34 cellular contexts compared by ENCODE assay signal in genomic region chr16:84370723-84371552, GRCh38. TPM values are rescaled to one million over a fixed set of nuclear protein-coding genes. Genes with fewer than 3 reads are reported as not detected.
DNase-seq lines count a peak whose midpoint lies in the region; ATAC-seq, FAIRE-seq and TF ChIP-seq lines count a peak whose summit lies in the region.
"Had no signal": no experiment of that assay in that cellular context is flagged by ENCODE, and none has a peak within 500 bp of the region (broad histone marks: within the 10 kb centered on the region; RNA-seq: fewer than 3 reads in every experiment).

No MANE protein-coding gene starts in this region.

- peak overlapping the region; percentile 65 for H3K4me3 Mint-ChIP-seq in type B pancreatic cell
- H3K4me3 Mint-ChIP-seq: activated CD4-positive, alpha-beta T cell treated with anti-CD3 and anti-CD28 coated beads for 36 hours; activated CD8-positive, alpha-beta T cell treated with anti-CD3 and anti-CD28 coated beads, Interleukin-2, amount 10 ng/mL, durations not matched to agents 7 days and 5 days; CD4-positive, alpha-beta T cell; nephron progenitor cell; stimulated activated naive B cell treated with anti-CD40 and anti-IgM and Interleukin-4, amounts not matched to agents 10 μg/mL and 1 μg/mL and 100 μg/mL, for 72 hours had no signal

- peaks cover 3 to 4% of the 10 kb centered on the region in 2 donors for H3K27me3 ChIP-seq in Peyer's patch
- peaks cover 30% of the 10 kb centered on the region for H3K27me3 ChIP-seq in keratinocyte (ENCODE audit: control insufficient read depth, extremely low read depth, insufficient read depth, low read length)
- H3K27me3 ChIP-seq: ovary had no signal

- no peaks in the 10 kb centered on the region for H4K20me1 ChIP-seq in keratinocyte (ENCODE audit: control insufficient read depth, extremely low read depth, insufficient read depth, low read length)

- no peaks in the 10 kb centered on the region for H3K79me2 ChIP-seq in keratinocyte (ENCODE audit: control insufficient read depth, insufficient read depth, low read length)

- no peak for TF ChIP-seq CTCF in Peyer's patch (IDR thresholded peaks at IDR 0.05)
- no peak for TF ChIP-seq CTCF in keratinocyte (optimal IDR thresholded peaks at IDR 0.05 in 1 of 3, IDR thresholded peaks at IDR 0.05 in 1 of 3, conservative IDR thresholded peaks at IDR 0.05 in 1 of 3; ENCODE audit: extremely low read depth in 1 of 3, insufficient read depth in 2 of 3, low read length in 3 of 3)
- no peak for TF ChIP-seq CTCF in type B pancreatic cell (conservative IDR thresholded peaks at IDR 0.05)

- H3K9me1 ChIP-seq in keratinocyte (ENCODE audit: control insufficient read depth, extremely low read depth, insufficient read depth, low read length), result no peaks in the 10 kb centered on the region

- no peak for TF ChIP-seq POLR2A in Peyer's patch (IDR thresholded peaks at IDR 0.05)

- H3K4me3 ChIP-seq in Peyer's patch, result no peak overlapping the region
- no peak overlapping the region for H3K4me3 ChIP-seq in keratinocyte (ENCODE audit: control insufficient read depth in 2 of 3, extremely low read depth in 1 of 3, insufficient read depth in 2 of 3, low read depth in 1 of 3, low read length in 3 of 3)
- H3K4me3 ChIP-seq: gastrocnemius medialis, lower lobe of right lung, ovary, skin epidermis had no signal

- H3K4me1 Mint-ChIP-seq in type B pancreatic cell (ENCODE audit: unreplicated experiment), result peaks cover 17% of the 10 kb centered on the region

- peak overlapping the region in 3 of 4 donors; percentile 37 to 84 (median 51) for H3K27ac ChIP-seq in Peyer's patch
- H3K27ac ChIP-seq in keratinocyte (ENCODE audit: control insufficient read depth, insufficient read depth, low read length), result no peak overlapping the region
- H3K27ac ChIP-seq: 22Rv1, brain microvascular endothelial cell, gastrocnemius medialis, lower lobe of right lung, ovary had no signal

- no peaks in the 10 kb centered on the region for H3K36me3 Mint-ChIP-seq in type B pancreatic cell
- H3K36me3 Mint-ChIP-seq: stimulated activated naive B cell treated with anti-CD40 and anti-IgM and Interleukin-4, amounts not matched to agents 10 μg/mL and 1 μg/mL and 100 μg/mL, for 72 hours had no signal

- no peaks in the 10 kb centered on the region for H3K9me3 Mint-ChIP-seq in type B pancreatic cell
- H3K9me3 Mint-ChIP-seq: activated T-helper 2 cell treated with anti-CD3 and anti-CD28 coated beads, Interferon-gamma antibody, Interleukin-2, Interleukin-4, amounts not matched to agents 10 μg/mL and 5 μg/mL and 100 μg/mL, durations not matched to agents 14 hours and 24 hours and 36 hours; CD4-positive, alpha-beta T cell; nephron progenitor cell; stimulated activated naive B cell treated with anti-CD40 and anti-IgM and Interleukin-4, amounts not matched to agents 10 μg/mL and 1 μg/mL and 100 μg/mL, for 72 hours had no signal

- peaks cover 0 to 13% (median 0%) of the 10 kb centered on the region in 4 donors for H3K4me1 ChIP-seq in Peyer's patch
- H3K4me1 ChIP-seq in keratinocyte (ENCODE audit: control insufficient read depth, extremely low read depth, insufficient read depth, low read length), result peaks cover 23% of the 10 kb centered on the region
- H3K4me1 ChIP-seq: gastrocnemius medialis, lower lobe of right lung had no signal

- peak overlapping the region; percentile 37 for H3K4me2 ChIP-seq in keratinocyte (ENCODE audit: control insufficient read depth, extremely low read depth, insufficient read depth, low read depth, low read length)

- H3K9ac ChIP-seq in keratinocyte (ENCODE audit: control insufficient read depth, extremely low read depth, insufficient read depth, low read length), result no peak overlapping the region

- FAIRE-seq in keratinocyte (lab: Jason Lieb, UNC), result no peak
- FAIRE-seq: endothelial cell of umbilical vein, G401.6 had no signal

- peaks cover 42% of the 10 kb centered on the region for H3K27me3 Mint-ChIP-seq in type B pancreatic cell

- H3K36me3 ChIP-seq in Peyer's patch, result no peaks in the 10 kb centered on the region
- H3K36me3 ChIP-seq in keratinocyte (ENCODE audit: control insufficient read depth in 2 of 2, extremely low read depth in 1 of 2, insufficient read depth in 2 of 2, low read length in 2 of 2), result no peaks in the 10 kb centered on the region
- H3K36me3 ChIP-seq: brain microvascular endothelial cell, gastrocnemius medialis, lower lobe of right lung, ovary had no signal

- H3K27ac Mint-ChIP-seq in type B pancreatic cell, result peak overlapping the region; percentile 30
- H3K27ac Mint-ChIP-seq: activated CD4-positive, alpha-beta T cell treated with anti-CD3 and anti-CD28 coated beads for 36 hours; activated CD8-positive, alpha-beta T cell treated with anti-CD3 and anti-CD28 coated beads, Interleukin-2, amount 10 ng/mL, durations not matched to agents 7 days and 5 days; activated T-helper 2 cell treated with anti-CD3 and anti-CD28 coated beads, Interferon-gamma antibody, Interleukin-2, Interleukin-4, amounts not matched to agents 10 μg/mL and 5 μg/mL and 100 μg/mL, durations not matched to agents 14 hours and 24 hours and 36 hours; CD4-positive, alpha-beta T cell; nephron progenitor cell had no signal

- no peak overlapping the region for H2AFZ ChIP-seq in keratinocyte (ENCODE audit: control insufficient read depth, low read length)

- dilution Hi-C loops in keratinocyte (cut with MboI; ENCODE audit: extremely low pct_ligation_motif_present, low sequenced_read_pairs), result no loop called here

- H3K9me3 ChIP-seq in Peyer's patch (no peaks in the 10 kb centered on the region), keratinocyte (ENCODE audit: control insufficient read depth, low read depth, low read length) (no peaks in the 10 kb centered on the region)
- H3K9me3 ChIP-seq: gastrocnemius medialis, lower lobe of right lung, ovary had no signal

- peak; percentile 65 for DNase-seq in NCI-H510A treated with DMSO at 0.1 percent for 48 hours (lab: John Stamatoyannopoulos, UW)
- no peak for DNase-seq in NCI-H510A (lab: John Stamatoyannopoulos, UW)
- DNase-seq in Peyer's patch, result no peak
- no peak for DNase-seq in keratinocyte (ENCODE audit: low read depth, low spot score)
- no peak for DNase-seq in type B pancreatic cell (ENCODE audit: extremely low spot score, unreplicated experiment)
- DNase-seq in G401 (ENCODE audit: low spot score), result no peak
- DNase-seq: activated CD4-positive, alpha-beta T cell treated with anti-CD3 and anti-CD28 coated beads for 36 hours; activated CD8-positive, alpha-beta T cell treated with anti-CD3 and anti-CD28 coated beads, Interleukin-2, amount 10 ng/mL, durations not matched to agents 7 days and 5 days; activated naive CD4-positive, alpha-beta T cell treated with anti-CD3 and anti-CD28 coated beads, Interleukin-2, amount 50 U/mL, for 16 hours; brain microvascular endothelial cell; CD4-positive, alpha-beta T cell; cerebellar nuclear complex; DMS 273 treated with DMSO at 0.1 percent for 48 hours; gastrocnemius medialis; kidney glomerular epithelial cell; lower lobe of right lung; NCI-H1092 treated with DMSO at 0.1 percent for 48 hours; NCI-H187 treated with DMSO at 0.1 percent for 48 hours; NCI-H524 treated with DMSO at 0.1 percent for 48 hours; nephron progenitor cell; ovary; Right ventricle myocardium superior; stimulated activated naive B cell treated with anti-CD40 and anti-IgM and Interleukin-4, amounts not matched to agents 10 μg/mL and 1 μg/mL and 100 μg/mL, for 72 hours; T-helper 2 cell had no signal

- ATAC-seq in HG02759 (IDR thresholded peaks at IDR 0.05; ENCODE audit: unreplicated experiment), result no peak
- no peak for ATAC-seq in GM19023 (IDR thresholded peaks at IDR 0.05; ENCODE audit: unreplicated experiment)
- ATAC-seq: activated CD4-positive, alpha-beta T cell treated with anti-CD3 and anti-CD28 coated beads for 36 hours; gastrocnemius medialis; stimulated activated naive B cell treated with anti-CD40 and anti-IgM and Interleukin-4, amounts not matched to agents 10 μg/mL and 1 μg/mL and 100 μg/mL, for 72 hours had no signal

- in situ Hi-C loops in G401 (cut with HindIII; ENCODE audit: low sequenced_read_pairs), result loop anchor here (5.0 kb wide), 1 partner anchor 96 kb away; no protein-coding TSS in a partner anchor

RNA-seq across cellular contexts. Expression of gene ATP2C2, which starts 2.6 kb away (rescaled TPM):
- total RNA-seq in Peyer's patch (100 to 1,000 TPM in 2 of 4 donors, 10 to 100 TPM in 2; 84.2 to 148 (median 115) TPM), type B pancreatic cell (ENCODE audit: low replicate concordance) (12.2 and 19.3 TPM in 2 replicates)
- polyA plus RNA-seq in keratinocyte, result 0.96 to 1.3 TPM (median 1.3 TPM) in 3 replicates
- 15.9 TPM for polyA plus RNA-seq in keratinocyte (2011; ENCODE audit: low read depth)
- polyA plus RNA-seq in keratinocyte (2011; cell fraction: cytosol; rRNA removed), result 0.48 and 0.92 TPM in 2 replicates
- polyA plus RNA-seq in keratinocyte (2011; cell fraction: nucleus; rRNA removed), result 3.1 and 3.8 TPM in 2 replicates
- 2.7 and 28.4 TPM in 2 replicates for polyA plus RNA-seq in keratinocyte (2012; ENCODE audit: low replicate concordance)
- polyA minus RNA-seq in keratinocyte, result 1.3 to 4.4 TPM (median 3.3 TPM) in 3 replicates
- not detected for polyA minus RNA-seq in keratinocyte (2011; cell fraction: cytosol; rRNA and poly(A)+ RNA removed)
- polyA minus RNA-seq in keratinocyte (2011; cell fraction: nucleus; rRNA and poly(A)+ RNA removed), result 1.6 and 5.3 TPM in 2 replicates
- total RNA-seq in G401 (2014; rRNA removed; shearing (Covaris generic)), result not detected in 2 replicates
- total RNA-seq: activated CD4-positive, alpha-beta T cell treated with anti-CD3 and anti-CD28 coated beads for 36 hours; activated CD8-positive, alpha-beta T cell treated with anti-CD3 and anti-CD28 coated beads, Interleukin-2, amount 10 ng/mL, durations not matched to agents 7 days and 5 days; activated T-helper 2 cell treated with anti-CD3 and anti-CD28 coated beads, Interferon-gamma antibody, Interleukin-2, Interleukin-4, amounts not matched to agents 10 μg/mL and 5 μg/mL and 100 μg/mL, durations not matched to agents 14 hours and 24 hours and 36 hours; CD4-positive, alpha-beta T cell; endothelial cell of umbilical vein; fibroblast of lung; mononuclear cell; renal cortical epithelial cell; Right ventricle myocardium superior had no signal
- polyA plus RNA-seq: endothelial cell of umbilical vein, fibroblast of lung had no signal

Comparison
In these comparisons a context has a peak if more than half of its experiments do, and no peak if none do; other contexts are left out.
1. RNA of gene ATP2C2, which starts 2.6 kb away (total RNA-seq): 84.2 to 148 TPM in Peyer's patch and 12.2 to 19.3 TPM in type B pancreatic cell; not detected in G401; every median in the first group is over 10 times any median in the second.